In the genomic region with DNA sequence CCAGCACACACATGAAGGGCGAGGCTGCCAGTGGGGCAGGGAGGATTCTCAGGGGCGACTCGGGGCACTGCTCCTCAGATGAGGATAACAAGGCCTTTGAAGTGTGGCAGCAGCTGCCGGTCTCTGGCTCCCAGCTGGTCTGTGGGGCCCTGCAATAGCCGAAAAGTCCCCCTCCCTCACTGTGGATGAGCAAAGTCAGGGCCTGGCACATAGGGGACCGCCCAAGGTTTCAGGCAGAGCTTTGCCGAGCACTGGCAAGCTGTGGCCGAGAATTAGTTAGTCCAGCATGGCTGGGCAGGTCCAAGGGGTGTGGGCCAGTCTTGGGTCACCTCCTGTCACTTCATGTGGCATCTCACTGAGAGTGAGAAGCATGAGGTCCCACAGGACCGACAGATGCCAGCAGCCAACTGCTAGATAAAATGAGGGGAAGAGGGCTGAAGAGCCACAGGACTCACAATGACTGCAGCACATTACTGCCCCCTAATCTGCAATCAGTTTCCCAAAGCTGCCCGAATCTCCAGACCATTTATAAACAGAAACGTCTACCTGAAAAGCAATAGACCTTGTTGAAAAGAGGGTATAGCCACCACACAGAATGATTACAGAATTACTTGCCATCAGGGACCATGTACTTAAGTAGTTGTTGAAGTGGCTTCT, we compare ENCODE assay signal across 13 cellular contexts. TPM values are rescaled to one million over a fixed set of nuclear protein-coding genes. Genes with fewer than 3 reads are reported as not detected.
DNase-seq lines count a peak whose midpoint lies in the region; ATAC-seq and TF ChIP-seq lines count a peak whose summit lies in the region.
"Had no signal": no experiment of that assay in that cellular context is flagged by ENCODE, and none has a peak within 500 bp of the region (broad histone marks: within the 10 kb centered on the region; RNA-seq: fewer than 3 reads in every experiment).

No MANE protein-coding gene starts in this region.

- no peaks in the 10 kb centered on the region for H3K36me3 ChIP-seq in ovary
- H3K36me3 ChIP-seq in mucosa of descending colon (ENCODE audit: low read depth) = no peaks in the 10 kb centered on the region
- H3K36me3 ChIP-seq: colonic mucosa had no signal

- H3K9me3 ChIP-seq in right cardiac atrium (ENCODE audit: control insufficient read depth, low read length) = no peaks in the 10 kb centered on the region
- no peaks in the 10 kb centered on the region for H3K9me3 ChIP-seq in ovary
- H3K9me3 ChIP-seq in mucosa of descending colon = no peaks in the 10 kb centered on the region
- H3K9me3 ChIP-seq: colonic mucosa had no signal

- H3K4me3 ChIP-seq in right cardiac atrium (ENCODE audit: low read length) (no peak overlapping the region), dorsolateral prefrontal cortex (peak overlapping the region; percentile 44 to 90 (median 73)), ovary (peak overlapping the region; percentile 62), mucosa of descending colon (no peak overlapping the region)

- ATAC-seq in right cardiac atrium = no peak
- ATAC-seq in left cardiac atrium = no peak
- ATAC-seq in activated CD4-positive, CD25-positive, alpha-beta regulatory T cell treated with anti-CD3 and anti-CD28 coated beads, Interleukin-2, amount 50 U/mL, for 24 hours = no peak
- ATAC-seq in mucosa of descending colon = no peak
- ATAC-seq: activated CD8-positive, alpha-beta T cell treated with anti-CD3 and anti-CD28 coated beads for 36 hours; T-helper 17 cell had no signal

- WGBS in right cardiac atrium = 45% methylated on average over 11 of the region's 11 CpGs
- 20 to 46% (median 36%) methylated on average over 9 to 11 of the region's 11 CpGs for whole genome bisulfite sequencing in ovary, 3 donors

- DNase-seq in right cardiac atrium (no peak), left cardiac atrium (no peak), dorsolateral prefrontal cortex (peak in 8 of 10 donors; percentile 18 to 71 (median 56)), ovary (peak in 3 of 5 donors; percentile 29 to 47 (median 46)), 8988T (no peak), mucosa of descending colon (no peak)
- no peak for DNase-seq in activated CD4-positive, alpha-beta T cell treated with anti-CD3 and anti-CD28 coated beads for 48 hours
- DNase-seq: activated CD8-positive, alpha-beta T cell treated with anti-CD3 and anti-CD28 coated beads for 36 hours; activated naive CD4-positive, alpha-beta T cell treated with anti-CD3 and anti-CD28 coated beads for 36 hours; colonic mucosa; GF-D8; T-helper 17 cell had no signal

- no peak for TF ChIP-seq EP300 in ovary (IDR thresholded peaks at IDR 0.05)

- H3K27ac ChIP-seq in right cardiac atrium (ENCODE audit: low read length) = peak overlapping the region; percentile 11
- H3K27ac ChIP-seq in dorsolateral prefrontal cortex = peak overlapping the region in 58 of 59 donors; percentile 56 to 99 (median 96)
- H3K27ac ChIP-seq in ovary = peak overlapping the region in 1 of 2 donors; percentile 60
- H3K27ac ChIP-seq: colonic mucosa had no signal

- intact Hi-C loops in right cardiac atrium (cut with DNase I) (no loop called here), left cardiac atrium (cut with DNase I) (loop anchor here in 1 of 2 donors (10.0 kb wide), 1 partner anchor 64 kb away; a partner anchor contains a TSS), dorsolateral prefrontal cortex (cut with DNase I) (loop anchor here (5.0 kb wide), 3 partner anchors 33 to 82 kb away; a partner anchor contains a TSS), ovary (cut with DNase I) (no loop called here), mucosa of descending colon (cut with DNase I, micrococcal nuclease) (no loop called here)

- H3K27me3 ChIP-seq in right cardiac atrium (ENCODE audit: control insufficient read depth, insufficient read depth) (no peaks in the 10 kb centered on the region), dorsolateral prefrontal cortex (no peaks in the 10 kb centered on the region), ovary (no peaks in the 10 kb centered on the region)
- H3K27me3 ChIP-seq: colonic mucosa had no signal

- TF ChIP-seq POLR2A in ovary (IDR thresholded peaks at IDR 0.05) = no peak

- H3K4me1 ChIP-seq in right cardiac atrium (ENCODE audit: control insufficient read depth, insufficient read depth, low read length) (peaks cover 5% of the 10 kb centered on the region), ovary (ENCODE audit: insufficient read depth) (peaks cover 18% of the 10 kb centered on the region), mucosa of descending colon (ENCODE audit: low read depth) (peaks cover 14% of the 10 kb centered on the region)

- peak in 16 of 56 donors; percentile 7 to 29 (median 18) for TF ChIP-seq CTCF in dorsolateral prefrontal cortex (IDR thresholded peaks at IDR 0.05 in 54 of 56, conservative IDR thresholded peaks at IDR 0.05 in 2 of 56; ENCODE audit: low read depth in 1 of 56, partially characterized antibody in 56 of 56)
- TF ChIP-seq CTCF in ovary (IDR thresholded peaks at IDR 0.05) = no peak
- TF ChIP-seq CTCF in mucosa of descending colon (IDR thresholded peaks at IDR 0.05) = no peak

RNA-seq across cellular contexts. Expression of a gene that starts 12.5 kb away (rescaled TPM):
- total RNA-seq in right cardiac atrium (10 to 100 TPM; 12.4 to 27.5 (median 22.6) TPM), left cardiac atrium (10 to 100 TPM; 14.0 to 24.5 TPM), dorsolateral prefrontal cortex (100 to 1,000 TPM in 77 of 120 experiments, 10 to 100 TPM in 43; 47.8 to 173 (median 111) TPM), ovary (10 to 100 TPM; 10.8 to 64.6 (median 49.6) TPM), mucosa of descending colon (10 to 100 TPM; 17.6 to 29.3 (median 28.6) TPM)
- polyA plus RNA-seq in right cardiac atrium (22.1 TPM), ovary (10 to 100 TPM; 26.2 to 42.8 TPM)

Comparison
In these comparisons a context has a peak if more than half of its experiments do, and no peak if none do; other contexts are left out.
1. DNase-seq: peak in dorsolateral prefrontal cortex (8 of 10) and ovary (3 of 5); none in right cardiac atrium (0 of 3), left cardiac atrium (single experiment), 8988T (single experiment), activated CD4-positive, alpha-beta T cell treated with anti-CD3 and anti-CD28 coated beads for 48 hours (single experiment) and mucosa of descending colon (0 of 3).
2. H3K4me3 ChIP-seq: peak in dorsolateral prefrontal cortex (59 of 59) and ovary (single experiment); none in right cardiac atrium (single experiment) and mucosa of descending colon (single experiment).
3. intact Hi-C loops: an anchor here in dorsolateral prefrontal cortex (5.0 kb wide); none called in right cardiac atrium, ovary and mucosa of descending colon.